In the genomic region with DNA sequence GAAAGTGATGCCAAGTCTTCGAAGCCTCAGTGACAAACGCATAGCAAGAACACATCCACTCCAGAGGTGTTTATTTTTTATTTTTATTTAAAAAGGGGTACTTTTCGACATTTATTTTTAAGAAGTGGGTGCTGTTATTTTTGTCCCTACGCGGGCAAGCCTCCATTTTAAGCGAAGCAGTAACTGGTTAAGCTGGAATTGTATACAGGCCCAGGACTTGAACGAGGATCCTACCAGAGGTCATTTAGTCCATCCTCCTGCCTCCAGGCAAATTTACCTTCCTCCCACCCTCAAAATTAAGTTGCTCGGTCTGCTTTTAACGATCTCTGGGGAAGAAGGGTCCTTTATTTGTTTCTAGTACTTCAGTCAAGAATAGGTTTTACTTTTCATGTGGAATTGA, we compare ENCODE assay signal across 8 cellular contexts.
A peak's percentile ranks its signal among the peaks of the same experiment; 100 is the strongest.
DNase-seq lines count a peak whose midpoint lies in the region; ATAC-seq, FAIRE-seq and TF ChIP-seq lines count a peak whose summit lies in the region.
"Not testable (repeated sequence)": the region's sequence is repeated elsewhere in the genome, so short reads cannot be mapped to it uniquely, and the experiment has no call there.

No MANE protein-coding gene starts in this region.

- not testable (repeated sequence) for H3K9me1 ChIP-seq in keratinocyte (ENCODE audit: control insufficient read depth, extremely low read depth, insufficient read depth, low read length)

- FAIRE-seq in keratinocyte (lab: Jason Lieb, UNC), result not testable (repeated sequence)

- not testable (repeated sequence) for ATAC-seq in WTC11

- dilution Hi-C loops in keratinocyte (cut with MboI; ENCODE audit: extremely low pct_ligation_motif_present, low sequenced_read_pairs), result not testable (repeated sequence)

- H2AFZ ChIP-seq in keratinocyte (ENCODE audit: control insufficient read depth, low read length); neuron (ENCODE audit: low read depth, low read length): not testable (repeated sequence)

- H3K27ac Mint-ChIP-seq in IgD-negative memory B cell; WTC11; activated naive CD8-positive, alpha-beta T cell; endothelial cell (ENCODE audit: unreplicated experiment); stimulated activated naive CD8-positive, alpha-beta T cell treated with anti-CD3 and anti-CD28 coated beads, Interleukin-15, Interleukin-2, amounts not matched to agents 100 ng/mL and 50 ng/mL, for 24 hours: not testable (repeated sequence)

- H3K27me3 ChIP-seq in BLaER1; keratinocyte (ENCODE audit: control insufficient read depth, extremely low read depth, insufficient read depth, low read length); neuron (ENCODE audit: insufficient read depth, low read length): not testable (repeated sequence)

- not testable (repeated sequence) for H3K27ac ChIP-seq in BLaER1; keratinocyte (ENCODE audit: control insufficient read depth, insufficient read depth, low read length)

- H3K9me3 Mint-ChIP-seq in IgD-negative memory B cell; WTC11; activated naive CD8-positive, alpha-beta T cell (ENCODE audit: low read depth); endothelial cell (ENCODE audit: unreplicated experiment); stimulated activated naive CD8-positive, alpha-beta T cell treated with anti-CD3 and anti-CD28 coated beads, Interleukin-15, Interleukin-2, amounts not matched to agents 100 ng/mL and 50 ng/mL, for 24 hours: not testable (repeated sequence)

- not testable (repeated sequence) for DNase-seq in WTC11 (ENCODE audit: low spot score); endothelial cell (ENCODE audit: low spot score); keratinocyte (ENCODE audit: low read depth, low spot score)

- POLR2A ChIA-PET in WTC11 (lab: Charles Lee), result not testable (repeated sequence)

- H3K27me3 Mint-ChIP-seq in IgD-negative memory B cell; WTC11 (ENCODE audit: low read depth); activated naive CD8-positive, alpha-beta T cell; endothelial cell (ENCODE audit: unreplicated experiment); stimulated activated naive CD8-positive, alpha-beta T cell treated with anti-CD3 and anti-CD28 coated beads, Interleukin-15, Interleukin-2, amounts not matched to agents 100 ng/mL and 50 ng/mL, for 24 hours: not testable (repeated sequence)

- not testable (repeated sequence) for H3K79me2 ChIP-seq in keratinocyte (ENCODE audit: control insufficient read depth, insufficient read depth, low read length)

- CTCF ChIA-PET in WTC11 (lab: Charles Lee), result not testable (repeated sequence)

- not testable (repeated sequence) for H3K4me1 ChIP-seq in BLaER1; keratinocyte (ENCODE audit: control insufficient read depth, extremely low read depth, insufficient read depth, low read length); neuron (ENCODE audit: insufficient read depth, low read length)

- H3K4me3 Mint-ChIP-seq in IgD-negative memory B cell, result peak overlapping the region in 3 of 4 donors; percentile 23 to 72 (median 44)
- peak overlapping the region; percentile 30 for H3K4me3 Mint-ChIP-seq in WTC11
- peak overlapping the region; percentile 38 for H3K4me3 Mint-ChIP-seq in activated naive CD8-positive, alpha-beta T cell
- peak overlapping the region; percentile 67 for H3K4me3 Mint-ChIP-seq in endothelial cell (ENCODE audit: unreplicated experiment)
- H3K4me3 Mint-ChIP-seq in stimulated activated naive CD8-positive, alpha-beta T cell treated with anti-CD3 and anti-CD28 coated beads, Interleukin-15, Interleukin-2, amounts not matched to agents 100 ng/mL and 50 ng/mL, for 24 hours, result peak overlapping the region; percentile 30

- not testable (repeated sequence) for H3K4me1 Mint-ChIP-seq in IgD-negative memory B cell; WTC11; activated naive CD8-positive, alpha-beta T cell (ENCODE audit: low read depth); endothelial cell (ENCODE audit: unreplicated experiment); stimulated activated naive CD8-positive, alpha-beta T cell treated with anti-CD3 and anti-CD28 coated beads, Interleukin-15, Interleukin-2, amounts not matched to agents 100 ng/mL and 50 ng/mL, for 24 hours (ENCODE audit: low read depth)

- TF ChIP-seq CTCF in WTC11 (IDR thresholded peaks at IDR 0.05); endothelial cell (IDR thresholded peaks at IDR 0.05; ENCODE audit: unreplicated experiment); keratinocyte (optimal IDR thresholded peaks at IDR 0.05 in 1 of 3, IDR thresholded peaks at IDR 0.05 in 1 of 3, conservative IDR thresholded peaks at IDR 0.05 in 1 of 3; ENCODE audit: extremely low read depth in 1 of 3, insufficient read depth in 2 of 3, low read length in 3 of 3): not testable (repeated sequence)

- not testable (repeated sequence) for H3K9me3 ChIP-seq in BLaER1; keratinocyte (ENCODE audit: control insufficient read depth, low read depth, low read length); neuron (ENCODE audit: low read length)

- not testable (repeated sequence) for H4K20me1 ChIP-seq in BLaER1; keratinocyte (ENCODE audit: control insufficient read depth, extremely low read depth, insufficient read depth, low read length)

- peaks cover 11% of the 10 kb centered on the region for H3K36me3 ChIP-seq in BLaER1
- not testable (repeated sequence) for H3K36me3 ChIP-seq in keratinocyte (ENCODE audit: control insufficient read depth in 2 of 2, extremely low read depth in 1 of 2, insufficient read depth in 2 of 2, low read length in 2 of 2); neuron (ENCODE audit: insufficient read depth, low read length)

- H3K36me3 Mint-ChIP-seq in IgD-negative memory B cell; activated naive CD8-positive, alpha-beta T cell; endothelial cell (ENCODE audit: low read depth, unreplicated experiment); stimulated activated naive CD8-positive, alpha-beta T cell treated with anti-CD3 and anti-CD28 coated beads, Interleukin-15, Interleukin-2, amounts not matched to agents 100 ng/mL and 50 ng/mL, for 24 hours (ENCODE audit: low read depth): not testable (repeated sequence)
- peaks cover 11% of the 10 kb centered on the region for H3K36me3 Mint-ChIP-seq in WTC11

- H3K4me2 ChIP-seq in BLaER1 (peak overlapping the region; percentile 53), keratinocyte (ENCODE audit: control insufficient read depth, extremely low read depth, insufficient read depth, low read depth, low read length) (peak overlapping the region; percentile 48)

- not testable (repeated sequence) for H3K9ac ChIP-seq in BLaER1; keratinocyte (ENCODE audit: control insufficient read depth, extremely low read depth, insufficient read depth, low read length)

- not testable (repeated sequence) for H3K4me3 ChIP-seq in BLaER1; keratinocyte (ENCODE audit: control insufficient read depth in 2 of 3, extremely low read depth in 1 of 3, insufficient read depth in 2 of 3, low read depth in 1 of 3, low read length in 3 of 3)
- peak overlapping the region; percentile 41 for H3K4me3 ChIP-seq in neuron (ENCODE audit: low read length)
